In the genomic region with DNA sequence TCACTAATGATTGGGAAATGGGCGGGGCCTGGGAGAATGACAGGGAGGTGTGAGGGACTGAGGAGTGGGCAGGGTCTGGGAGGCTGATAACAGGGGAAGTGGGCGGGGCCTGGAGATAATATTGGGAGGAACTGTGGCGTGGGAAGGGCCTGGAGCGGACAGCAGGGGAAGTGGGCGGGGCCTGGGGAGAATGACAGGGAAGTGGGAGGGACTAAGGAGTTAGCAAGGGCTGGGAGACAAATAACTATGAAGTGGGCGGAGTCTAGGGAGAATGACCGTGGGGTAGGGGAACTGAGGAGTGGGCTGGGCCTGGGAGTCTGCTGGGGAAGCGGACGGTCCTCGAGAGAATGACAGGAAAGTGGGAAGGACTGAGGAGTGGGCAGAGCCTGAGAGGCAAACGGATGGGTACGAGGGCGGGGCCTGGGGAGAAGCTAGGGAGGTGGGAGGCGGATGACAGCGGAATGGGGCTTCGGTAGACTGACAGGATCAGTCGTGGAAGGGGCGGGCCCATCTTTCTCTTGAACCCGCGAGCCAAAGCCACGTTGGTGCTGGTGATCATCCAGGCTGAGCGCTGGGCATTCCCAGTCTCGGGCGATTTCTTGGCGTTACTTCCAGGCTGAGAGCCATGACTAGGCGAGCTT, we compare ENCODE assay signal across 8 cellular contexts.
A peak's percentile ranks its signal among the peaks of the same experiment; 100 is the strongest.
DNase-seq lines count a peak whose midpoint lies in the region; ATAC-seq and TF ChIP-seq lines count a peak whose summit lies in the region.

No MANE protein-coding gene starts in this region.

- H3K9me3 ChIP-seq in ES-I3 (ENCODE audit: control insufficient read depth, insufficient read depth, low read length): no peaks in the 10 kb centered on the region

- H3K4me1 ChIP-seq in ES-I3 (ENCODE audit: insufficient read depth, low read length): peaks cover 11% of the 10 kb centered on the region; the same call in 1 of the 2 replicates

- H3K9ac ChIP-seq in ES-I3 (ENCODE audit: low read depth, low read length): peak overlapping the region; percentile 57; the same call in 1 of the 2 replicates

- peaks cover 37% of the 10 kb centered on the region for H3K4me1 Mint-ChIP-seq in dendritic cell treated with granulocyte-macrophage colony-stimulating factor and Interleukin-4, amounts not matched to agents 40 ng/mL and 50 ng/mL, for 4 days (ENCODE audit: low read depth)

- peaks cover 12% of the 10 kb centered on the region for H3K36me3 Mint-ChIP-seq in dendritic cell treated with granulocyte-macrophage colony-stimulating factor and Interleukin-4, amounts not matched to agents 40 ng/mL and 50 ng/mL, for 4 days (ENCODE audit: low read depth)

- DNase-seq in HFF-Myc (ENCODE audit: extremely low read depth, low read depth): peak; percentile 70
- DNase-seq in NCI-H2196 (lab: John Stamatoyannopoulos, UW; ENCODE audit: unreplicated experiment): peak; percentile 95
- DNase-seq in activated CD4-positive, alpha-beta T cell treated with anti-CD3 and anti-CD28 coated beads for 24 hours (ENCODE audit: low read depth in 2 of 2): peak; percentile 50 to 71
- DNase-seq in left kidney (ENCODE audit: low read depth, low spot score): peak; percentile 96
- DNase-seq in stimulated activated CD4-positive, alpha-beta T cell treated with anti-CD3 and anti-CD28 coated beads, Interleukin-1b, Interleukin-23, amount 100 ng/mL, for 48 hours: peak; percentile 80

- peaks cover 39% of the 10 kb centered on the region for H3K27me3 Mint-ChIP-seq in dendritic cell treated with granulocyte-macrophage colony-stimulating factor and Interleukin-4, amounts not matched to agents 40 ng/mL and 50 ng/mL, for 4 days

- intact Hi-C loops in dendritic cell treated with granulocyte-macrophage colony-stimulating factor and Interleukin-4, amounts not matched to agents 40 ng/mL and 50 ng/mL, for 4 days (cut with micrococcal nuclease): loop anchor here (2.0 kb wide), 3 partner anchors 117 to 347 kb away; partner anchors contain the start of gene GPR108

- peak overlapping the region; percentile 57 for H3K4me3 ChIP-seq in HFF-Myc (replicated peaks; ENCODE audit: low read depth, low read length)

- no peak for ATAC-seq in GM19023 (IDR thresholded peaks at IDR 0.05; ENCODE audit: unreplicated experiment)

- no peaks in the 10 kb centered on the region for H3K36me3 ChIP-seq in ES-I3 (ENCODE audit: insufficient read depth, low read length)

- H3K4me3 Mint-ChIP-seq in dendritic cell treated with granulocyte-macrophage colony-stimulating factor and Interleukin-4, amounts not matched to agents 40 ng/mL and 50 ng/mL, for 4 days: peak overlapping the region; percentile 87

- H3K27ac Mint-ChIP-seq in dendritic cell treated with granulocyte-macrophage colony-stimulating factor and Interleukin-4, amounts not matched to agents 40 ng/mL and 50 ng/mL, for 4 days: peak overlapping the region; percentile 85

- H3K9me3 Mint-ChIP-seq in dendritic cell treated with granulocyte-macrophage colony-stimulating factor and Interleukin-4, amounts not matched to agents 40 ng/mL and 50 ng/mL, for 4 days: no peaks in the 10 kb centered on the region

- no peak for TF ChIP-seq CTCF in HFF-Myc (IDR thresholded peaks at IDR 0.05; ENCODE audit: low read depth, low read length, missing control alignments)
